19 cellular contexts compared by ENCODE assay signal in the genomic region with DNA sequence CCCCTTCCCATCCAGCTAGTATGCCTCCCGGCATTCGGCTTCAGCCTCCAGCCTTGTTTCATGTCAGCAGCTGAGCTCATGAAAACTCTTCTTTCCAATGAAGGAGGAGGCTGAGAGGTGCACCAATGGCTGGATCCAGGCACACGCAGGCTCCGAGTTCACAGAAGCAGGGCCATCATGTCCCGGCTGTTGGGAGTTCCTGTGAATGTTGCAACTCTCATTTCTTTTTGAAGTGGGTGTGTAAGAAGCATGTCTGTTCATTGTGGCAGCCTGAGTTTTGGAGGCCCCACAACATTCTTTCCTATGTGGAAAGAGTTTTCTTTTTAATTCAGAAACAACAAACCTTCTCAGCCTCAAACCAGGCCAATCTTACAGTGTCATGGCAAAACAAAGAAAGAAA.
A peak's percentile ranks its signal among the peaks of the same experiment; 100 is the strongest.
DNase-seq lines count a peak whose midpoint lies in the region; ATAC-seq and TF ChIP-seq lines count a peak whose summit lies in the region.
"Had no signal": no experiment of that assay in that cellular context is flagged by ENCODE, and none has a peak within 500 bp of the region (broad histone marks: within the 10 kb centered on the region; RNA-seq: fewer than 3 reads in every experiment).

No MANE protein-coding gene starts in this region.

- H3K4me1 ChIP-seq in adipocyte (ENCODE audit: control insufficient read depth, insufficient read depth, low read length) (peaks cover 25% of the 10 kb centered on the region), lung (ENCODE audit: control insufficient read depth in 2 of 2, insufficient read depth in 2 of 2, low read length in 2 of 2) (peaks cover 3 to 16% of the 10 kb centered on the region in 2 donors), transverse colon (peaks cover 0 to 8% (median 0%) of the 10 kb centered on the region in 4 donors)
- H3K4me1 ChIP-seq: BE2C, prostate gland had no signal

- H3K27me3 ChIP-seq in adipocyte (replicated peaks; ENCODE audit: control insufficient read depth, insufficient read depth, low read length) (no peaks in the 10 kb centered on the region), lung (ENCODE audit: control insufficient read depth, insufficient read depth) (no peaks in the 10 kb centered on the region), transverse colon (no peaks in the 10 kb centered on the region)
- H3K27me3 ChIP-seq: BE2C, MG63 had no signal

- WGBS in lung, 2 donors, result 52 to 57% methylated on average over 5 of the region's 5 CpGs
- WGBS in transverse colon (ENCODE audit: low coverage in 1 of 2), 2 donors, result 75% methylated on average over 5 of the region's 5 CpGs; no CpG with 5 or more reads in 1 of the 2 donors

- H3K36me3 ChIP-seq in adipocyte (ENCODE audit: control insufficient read depth, insufficient read depth, low read length, severe bottlenecking) (no peaks in the 10 kb centered on the region), lung (ENCODE audit: control insufficient read depth in 2 of 2, insufficient read depth in 2 of 2, low read length in 2 of 2) (no peaks in the 10 kb centered on the region), transverse colon (no peaks in the 10 kb centered on the region)
- H3K36me3 ChIP-seq: BE2C, MG63, prostate gland had no signal

- in situ Hi-C loops in transverse colon (cut with MboI; ENCODE audit: low pct_ligation_motif_present in 1 of 4, low pct_unique_long_range_greater_than_20kb in 1 of 4, low sequenced_read_pairs in 3 of 4), result loop anchor here in 1 of 4 donors (10.0 kb wide), 1 partner anchor 82 kb away; no protein-coding TSS in a partner anchor

- ATAC-seq in lung (ENCODE audit: insufficient read depth, low FRiP score) (peak; percentile 27), GM18907 (IDR thresholded peaks at IDR 0.05; ENCODE audit: unreplicated experiment) (no peak), GM18519 (IDR thresholded peaks at IDR 0.05; ENCODE audit: low FRiP score, unreplicated experiment) (no peak)
- ATAC-seq: natural killer cell, T-helper 17 cell had no signal

- H3K4me3 ChIP-seq in adipocyte (ENCODE audit: low read length), result no peak overlapping the region
- H3K4me3 ChIP-seq in fibroblast of the aortic adventitia (ENCODE audit: low read depth, low read length), result no peak overlapping the region
- no peak overlapping the region for H3K4me3 ChIP-seq in lung
- H3K4me3 ChIP-seq in transverse colon, result no peak overlapping the region
- H3K4me3 ChIP-seq: MG63, prostate gland had no signal

- intact Hi-C loops in transverse colon (cut with DNase I; ENCODE audit: low total_unique reads), result no loop called here

- no peak for TF ChIP-seq POLR2A in transverse colon (IDR thresholded peaks at IDR 0.05)

- TF ChIP-seq EP300 in transverse colon (IDR thresholded peaks at IDR 0.05; ENCODE audit: low read depth), result no peak

- H3K27ac ChIP-seq in lung (ENCODE audit: low read depth in 1 of 2, low read length in 1 of 2), result peak overlapping the region in 1 of 2 donors; percentile 56
- H3K27ac ChIP-seq in transverse colon, result peak overlapping the region in 3 of 4 donors; percentile 3 to 49 (median 44)
- H3K27ac ChIP-seq: prostate gland had no signal

- H3K9me3 ChIP-seq in adipocyte (ENCODE audit: control insufficient read depth, low read length), result no peaks in the 10 kb centered on the region
- H3K9me3 ChIP-seq in lung (ENCODE audit: control insufficient read depth in 2 of 2, insufficient read depth in 1 of 2, low read length in 1 of 2), result no peaks in the 10 kb centered on the region
- H3K9me3 ChIP-seq in transverse colon, result no peaks in the 10 kb centered on the region
- H3K9me3 ChIP-seq: BE2C, MG63, prostate gland had no signal

- DNase-seq in adipocyte (ENCODE audit: low read depth), result no peak
- DNase-seq in fibroblast of the aortic adventitia (ENCODE audit: low read depth), result peak; percentile 18
- no peak for DNase-seq in lung (ENCODE audit: low spot score)
- no peak for DNase-seq in transverse colon
- no peak for DNase-seq in NCI-H2081 (lab: John Stamatoyannopoulos, UW)
- DNase-seq: activated CD4-positive, CD25-positive, alpha-beta regulatory T cell; activated gamma-delta T cell; aorta; BE2C; GDM1; H9; MG63; natural killer cell; NCI-H187; SHP77 treated with DMSO at 0.1 percent for 48 hours; T-helper 17 cell had no signal

- peak overlapping the region; percentile 29 for H3K9ac ChIP-seq in adipocyte (ENCODE audit: low read length)

- TF ChIP-seq CTCF in fibroblast of the aortic adventitia (IDR thresholded peaks at IDR 0.05; ENCODE audit: insufficient read depth, low read length), result no peak
- TF ChIP-seq CTCF in lung (IDR thresholded peaks at IDR 0.05; ENCODE audit: control extremely low read depth, extremely low read depth), result no peak
- no peak for TF ChIP-seq CTCF in transverse colon (IDR thresholded peaks at IDR 0.05)
